In genomic region chr11:73870261-73870660, GRCh38 we compare ENCODE assay signal across 22 cellular contexts. TPM values are rescaled to one million over a fixed set of nuclear protein-coding genes. Genes with fewer than 3 reads are reported as not detected.
A peak's percentile ranks its signal among the peaks of the same experiment; 100 is the strongest.
DNase-seq lines count a peak whose midpoint lies in the region; ATAC-seq and TF ChIP-seq lines count a peak whose summit lies in the region.
"Had no signal": no experiment of that assay in that cellular context is flagged by ENCODE, and none has a peak within 500 bp of the region (broad histone marks: within the 10 kb centered on the region; RNA-seq: fewer than 3 reads in every experiment).

No MANE protein-coding gene starts in this region.

- no peaks in the 10 kb centered on the region for H3K9me3 ChIP-seq in CD4-positive, alpha-beta T cell (ENCODE audit: control insufficient read depth, low read length)
- no peaks in the 10 kb centered on the region for H3K9me3 ChIP-seq in T-helper 17 cell (ENCODE audit: control insufficient read depth, low read length, poor library complexity, severe bottlenecking)
- H3K9me3 ChIP-seq in naive thymus-derived CD4-positive, alpha-beta T cell (ENCODE audit: control insufficient read depth in 2 of 3, low read length in 3 of 3), result no peaks in the 10 kb centered on the region
- no peaks in the 10 kb centered on the region for H3K9me3 ChIP-seq in spleen

- H3K4me3 ChIP-seq in naive thymus-derived CD4-positive, alpha-beta T cell (ENCODE audit: low read length), result no peak overlapping the region
- no peak overlapping the region for H3K4me3 ChIP-seq in spleen
- H3K4me3 ChIP-seq: GM12878 had no signal

- no peak overlapping the region for H3K27ac ChIP-seq in CD4-positive, alpha-beta T cell (ENCODE audit: low read depth, low read length)
- H3K27ac ChIP-seq in naive thymus-derived CD4-positive, alpha-beta T cell (ENCODE audit: low read depth, low read length), result no peak overlapping the region
- no peak overlapping the region for H3K27ac ChIP-seq in spleen
- H3K27ac ChIP-seq: HL-60 had no signal

- no peak for DNase-seq in activated CD8-positive, alpha-beta T cell treated with anti-CD3 and anti-CD28 coated beads for 36 hours
- no peak for DNase-seq in activated CD8-positive, alpha-beta T cell treated with anti-CD3 and anti-CD28 coated beads, Interleukin-2, amount 10 ng/mL, durations not matched to agents 7 days and 5 days
- no peak for DNase-seq in CD4-positive, alpha-beta T cell
- DNase-seq in T-helper 17 cell (no peak), spleen (no peak), D341Med (ENCODE audit: low spot score) (no peak), DMS153 treated with DMSO at 0.1 percent for 48 hours (lab: John Stamatoyannopoulos, UW; ENCODE audit: unreplicated experiment) (no peak)
- no peak for DNase-seq in naive thymus-derived CD4-positive, alpha-beta T cell
- DNase-seq: 8988T, H9, HFFc6, KG1, NCI-H1092 treated with DMSO at 0.1 percent for 48 hours, NCI-H146, NCI-H2029, NCI-H226, NCI-H524 treated with DMSO at 0.1 percent for 48 hours, Right ventricle myocardium superior had no signal

- H3K36me3 Mint-ChIP-seq in activated CD8-positive, alpha-beta T cell treated with anti-CD3 and anti-CD28 coated beads for 36 hours (ENCODE audit: low read depth), result peaks cover 28% of the 10 kb centered on the region
- peaks cover 33% of the 10 kb centered on the region for H3K36me3 Mint-ChIP-seq in activated CD8-positive, alpha-beta T cell treated with anti-CD3 and anti-CD28 coated beads, Interleukin-2, amount 10 ng/mL, durations not matched to agents 7 days and 5 days (ENCODE audit: low read depth)
- peaks cover 66% of the 10 kb centered on the region for H3K36me3 Mint-ChIP-seq in CD4-positive, alpha-beta T cell (ENCODE audit: low read depth)
- H3K36me3 Mint-ChIP-seq in T-helper 17 cell (ENCODE audit: low read depth), result no peaks in the 10 kb centered on the region
- H3K36me3 Mint-ChIP-seq in naive thymus-derived CD4-positive, alpha-beta T cell, result peaks cover 5 to 24% (median 18%) of the 10 kb centered on the region in 5 donors

- TF ChIP-seq POLR2A in spleen (IDR thresholded peaks at IDR 0.05), result no peak

- H3K27me3 Mint-ChIP-seq in activated CD8-positive, alpha-beta T cell treated with anti-CD3 and anti-CD28 coated beads for 36 hours, result no peaks in the 10 kb centered on the region
- H3K27me3 Mint-ChIP-seq in activated CD8-positive, alpha-beta T cell treated with anti-CD3 and anti-CD28 coated beads, Interleukin-2, amount 10 ng/mL, durations not matched to agents 7 days and 5 days (ENCODE audit: low read depth), result no peaks in the 10 kb centered on the region
- H3K27me3 Mint-ChIP-seq in CD4-positive, alpha-beta T cell, result no peaks in the 10 kb centered on the region
- no peaks in the 10 kb centered on the region for H3K27me3 Mint-ChIP-seq in T-helper 17 cell
- no peaks in the 10 kb centered on the region for H3K27me3 Mint-ChIP-seq in naive thymus-derived CD4-positive, alpha-beta T cell
- H3K27me3 Mint-ChIP-seq: B cell had no signal

- WGBS in spleen, 5 donors, result 79 to 94% (median 90%) methylated on average over 3 of the region's 3 CpGs

- peaks cover 0 to 44% (median 0%) of the 10 kb centered on the region in 3 experiments for H3K36me3 ChIP-seq in naive thymus-derived CD4-positive, alpha-beta T cell (ENCODE audit: control insufficient read depth in 2 of 3, insufficient read depth in 3 of 3, low read length in 3 of 3)
- peaks cover 0 to 69% (median 39%) of the 10 kb centered on the region in 6 donors for H3K36me3 ChIP-seq in spleen

- no peak for ATAC-seq in activated CD8-positive, alpha-beta T cell treated with anti-CD3 and anti-CD28 coated beads for 36 hours
- no peak for ATAC-seq in activated CD8-positive, alpha-beta T cell treated with anti-CD3 and anti-CD28 coated beads, Interleukin-2, amount 10 ng/mL, durations not matched to agents 7 days and 5 days
- no peak for ATAC-seq in CD4-positive, alpha-beta T cell (ENCODE audit: poor library complexity)
- no peak for ATAC-seq in T-helper 17 cell
- ATAC-seq in naive thymus-derived CD4-positive, alpha-beta T cell, result no peak
- ATAC-seq: GM12878 had no signal

- H3K9me3 Mint-ChIP-seq in activated CD8-positive, alpha-beta T cell treated with anti-CD3 and anti-CD28 coated beads for 36 hours, result no peaks in the 10 kb centered on the region
- H3K9me3 Mint-ChIP-seq in activated CD8-positive, alpha-beta T cell treated with anti-CD3 and anti-CD28 coated beads, Interleukin-2, amount 10 ng/mL, durations not matched to agents 7 days and 5 days (ENCODE audit: insufficient read depth), result no peaks in the 10 kb centered on the region
- H3K9me3 Mint-ChIP-seq in CD4-positive, alpha-beta T cell, result no peaks in the 10 kb centered on the region
- no peaks in the 10 kb centered on the region for H3K9me3 Mint-ChIP-seq in naive thymus-derived CD4-positive, alpha-beta T cell
- H3K9me3 Mint-ChIP-seq: CD14-positive monocyte, H9, HFFc6 had no signal

- CTCF ChIA-PET in activated CD8-positive, alpha-beta T cell treated with anti-CD3 and anti-CD28 coated beads for 36 hours (lab: Charles Lee), result interaction anchor here (0.7 to 1.4 kb wide), 2 partner anchors 11 to 17 kb away, joined by 3 to 4 read pairs; no protein-coding TSS in a partner anchor
- CTCF ChIA-PET in activated CD8-positive, alpha-beta T cell treated with anti-CD3 and anti-CD28 coated beads, Interleukin-2, amount 10 ng/mL, durations not matched to agents 7 days and 5 days (lab: Charles Lee), result interaction anchor here (1.4 kb wide), 1 partner anchor 94 kb away, joined by 3 read pairs; no protein-coding TSS in a partner anchor
- CTCF ChIA-PET in CD4-positive, alpha-beta T cell (lab: Charles Lee), result interaction anchor here (1.1 kb wide), 1 partner anchor 244 kb away, joined by 3 read pairs; no protein-coding TSS in a partner anchor
- CTCF ChIA-PET in naive thymus-derived CD4-positive, alpha-beta T cell (lab: Charles Lee), result no interaction called here

- no peaks in the 10 kb centered on the region for H3K27me3 ChIP-seq in CD4-positive, alpha-beta T cell (ENCODE audit: control insufficient read depth, insufficient read depth, low read length)
- no peaks in the 10 kb centered on the region for H3K27me3 ChIP-seq in naive thymus-derived CD4-positive, alpha-beta T cell (ENCODE audit: control insufficient read depth in 2 of 2, insufficient read depth in 2 of 2, low read length in 2 of 2)
- H3K27me3 ChIP-seq in spleen (replicated peaks in 1 of 7), result no peaks in the 10 kb centered on the region

- intact Hi-C loops in activated CD8-positive, alpha-beta T cell treated with anti-CD3 and anti-CD28 coated beads for 36 hours (cut with micrococcal nuclease), result loop anchor here (10.0 kb wide), 1 partner anchor 115 kb away; no protein-coding TSS in a partner anchor
- intact Hi-C loops in CD4-positive, alpha-beta T cell (cut with DNase I, micrococcal nuclease), result loop anchor here in 1 of 2 experiments (10.0 kb wide), 2 partner anchors 495 to 525 kb away; partner anchors contain the start of genes PGM2L1 and RELT
- intact Hi-C loops in naive thymus-derived CD4-positive, alpha-beta T cell (cut with micrococcal nuclease), result no loop called here
- intact Hi-C loops in spleen (cut with DNase I; ENCODE audit: low total_unique reads), result no loop called here

- H3K27ac Mint-ChIP-seq in activated CD8-positive, alpha-beta T cell treated with anti-CD3 and anti-CD28 coated beads for 36 hours, result peak overlapping the region; percentile 1
- no peak overlapping the region for H3K27ac Mint-ChIP-seq in activated CD8-positive, alpha-beta T cell treated with anti-CD3 and anti-CD28 coated beads, Interleukin-2, amount 10 ng/mL, durations not matched to agents 7 days and 5 days
- H3K27ac Mint-ChIP-seq in CD4-positive, alpha-beta T cell, result peak overlapping the region; percentile 39
- peak overlapping the region; percentile 14 for H3K27ac Mint-ChIP-seq in T-helper 17 cell
- peak overlapping the region in 5 of 9 donors; percentile 23 to 84 (median 56) for H3K27ac Mint-ChIP-seq in naive thymus-derived CD4-positive, alpha-beta T cell
- H3K27ac Mint-ChIP-seq: B cell, HFFc6 had no signal

- no peak overlapping the region for H3K4me3 Mint-ChIP-seq in activated CD8-positive, alpha-beta T cell treated with anti-CD3 and anti-CD28 coated beads for 36 hours
- no peak overlapping the region for H3K4me3 Mint-ChIP-seq in activated CD8-positive, alpha-beta T cell treated with anti-CD3 and anti-CD28 coated beads, Interleukin-2, amount 10 ng/mL, durations not matched to agents 7 days and 5 days
- no peak overlapping the region for H3K4me3 Mint-ChIP-seq in CD4-positive, alpha-beta T cell
- no peak overlapping the region for H3K4me3 Mint-ChIP-seq in T-helper 17 cell
- no peak overlapping the region for H3K4me3 Mint-ChIP-seq in naive thymus-derived CD4-positive, alpha-beta T cell
- H3K4me3 Mint-ChIP-seq: B cell, CD14-positive monocyte, H9, HFFc6 had no signal

- H3K4me1 ChIP-seq in naive thymus-derived CD4-positive, alpha-beta T cell (ENCODE audit: control insufficient read depth in 2 of 2, insufficient read depth in 2 of 2, low read length in 2 of 2), result peaks cover 3 to 7% of the 10 kb centered on the region in 2 donors
- peaks cover 0 to 17% (median 10%) of the 10 kb centered on the region in 6 donors for H3K4me1 ChIP-seq in spleen

- peaks cover 8% of the 10 kb centered on the region for H3K4me1 Mint-ChIP-seq in activated CD8-positive, alpha-beta T cell treated with anti-CD3 and anti-CD28 coated beads for 36 hours (ENCODE audit: low read depth)
- H3K4me1 Mint-ChIP-seq in activated CD8-positive, alpha-beta T cell treated with anti-CD3 and anti-CD28 coated beads, Interleukin-2, amount 10 ng/mL, durations not matched to agents 7 days and 5 days (ENCODE audit: low read depth), result peaks cover 12% of the 10 kb centered on the region
- H3K4me1 Mint-ChIP-seq in CD4-positive, alpha-beta T cell (ENCODE audit: low read depth), result peaks cover 16% of the 10 kb centered on the region
- peaks cover 19% of the 10 kb centered on the region for H3K4me1 Mint-ChIP-seq in T-helper 17 cell
- peaks cover 7 to 21% (median 18%) of the 10 kb centered on the region in 7 donors for H3K4me1 Mint-ChIP-seq in naive thymus-derived CD4-positive, alpha-beta T cell

- no peak for TF ChIP-seq CTCF in activated CD8-positive, alpha-beta T cell treated with anti-CD3 and anti-CD28 coated beads for 36 hours (IDR thresholded peaks at IDR 0.05)
- TF ChIP-seq CTCF in CD4-positive, alpha-beta T cell (IDR thresholded peaks at IDR 0.05), result no peak
- no peak for TF ChIP-seq CTCF in spleen (IDR thresholded peaks at IDR 0.05 in 8 of 11, conservative IDR thresholded peaks at IDR 0.05 in 3 of 11)

- POLR2A ChIA-PET in activated CD8-positive, alpha-beta T cell treated with anti-CD3 and anti-CD28 coated beads for 36 hours (lab: Charles Lee), result interaction anchor here (0.7 to 1.0 kb wide), 2 partner anchors 8 to 9 kb away, joined by 3 to 4 read pairs; no protein-coding TSS in a partner anchor
- POLR2A ChIA-PET in activated CD8-positive, alpha-beta T cell treated with anti-CD3 and anti-CD28 coated beads, Interleukin-2, amount 10 ng/mL, durations not matched to agents 7 days and 5 days (lab: Charles Lee), result interaction anchor here (1.1 kb wide), 1 partner anchor 15 kb away, joined by 3 read pairs; no protein-coding TSS in a partner anchor
- POLR2A ChIA-PET in CD4-positive, alpha-beta T cell (lab: Charles Lee), result interaction anchor here (0.6 to 1.3 kb wide), 2 partner anchors 91 to 508 kb away, joined by 3 to 4 read pairs; no protein-coding TSS in a partner anchor
- POLR2A ChIA-PET in naive thymus-derived CD4-positive, alpha-beta T cell (lab: Charles Lee), result interaction anchor here (1.4 to 1.6 kb wide), 2 partner anchors 8 to 82 kb away, joined by 4 to 5 read pairs; partner anchors contain the start of gene MRPL48

RNA-seq across cellular contexts. Expression of gene COA4, which starts 6.4 kb away (rescaled TPM):
- 100 to 1,000 TPM; 106 to 116 TPM for total RNA-seq in activated CD8-positive, alpha-beta T cell treated with anti-CD3 and anti-CD28 coated beads for 36 hours
- total RNA-seq in activated CD8-positive, alpha-beta T cell treated with anti-CD3 and anti-CD28 coated beads, Interleukin-2, amount 10 ng/mL, durations not matched to agents 7 days and 5 days, result 10 to 100 TPM; 62.0 to 67.7 TPM
- total RNA-seq in CD4-positive, alpha-beta T cell, result 10 to 100 TPM; 20.7 to 23.9 TPM
- total RNA-seq in T-helper 17 cell (10 to 100 TPM; 26.8 to 28.7 TPM), spleen (10 to 100 TPM; 42.4 to 88.8 (median 51.0) TPM)
- total RNA-seq in naive thymus-derived CD4-positive, alpha-beta T cell, result 10 to 100 TPM; 29.1 to 75.0 (median 58.2) TPM
- 10 to 100 TPM; 56.2 to 64.8 TPM for polyA plus RNA-seq in naive thymus-derived CD4-positive, alpha-beta T cell
- polyA plus RNA-seq in spleen, result 10 to 100 TPM; 56.7 to 73.9 (median 64.2) TPM

RNA-seq across cellular contexts. Expression of gene PAAF1, which starts 6.5 kb away (rescaled TPM):
- total RNA-seq in activated CD8-positive, alpha-beta T cell treated with anti-CD3 and anti-CD28 coated beads for 36 hours, result 10 to 100 TPM; 32.5 to 34.9 TPM
- 10 to 100 TPM; 17.9 to 19.6 TPM for total RNA-seq in activated CD8-positive, alpha-beta T cell treated with anti-CD3 and anti-CD28 coated beads, Interleukin-2, amount 10 ng/mL, durations not matched to agents 7 days and 5 days
- 1 to 10 TPM; 6.2 to 7.6 TPM for total RNA-seq in CD4-positive, alpha-beta T cell
- total RNA-seq in T-helper 17 cell, result 10 to 100 TPM; 11.4 to 14.8 TPM
- total RNA-seq in naive thymus-derived CD4-positive, alpha-beta T cell, result 10 to 100 TPM; 12.4 to 22.7 (median 20.3) TPM
- 10 to 100 TPM; 19.4 to 26.2 TPM for polyA plus RNA-seq in naive thymus-derived CD4-positive, alpha-beta T cell
- total RNA-seq in spleen, result 10 to 100 TPM in 6 of 7 donors, 1 to 10 TPM in 1; 8.1 to 18.1 (median 14.4) TPM
- 10 to 100 TPM; 10.8 to 14.5 (median 11.3) TPM for polyA plus RNA-seq in spleen
